24 cellular contexts compared by ENCODE assay signal in genomic region chr10:69472544-69472943, GRCh38. TPM values are rescaled to one million over a fixed set of nuclear protein-coding genes. Genes with fewer than 3 reads are reported as not detected.
DNase-seq lines count a peak whose midpoint lies in the region; ATAC-seq and TF ChIP-seq lines count a peak whose summit lies in the region.
"Had no signal": no experiment of that assay in that cellular context is flagged by ENCODE, and none has a peak within 500 bp of the region (broad histone marks: within the 10 kb centered on the region; RNA-seq: fewer than 3 reads in every experiment).

No MANE protein-coding gene starts in this region.

- H3K4me3 ChIP-seq in uterus: no peak overlapping the region
- H3K4me3 ChIP-seq: colonic mucosa, GM12878, prostate gland, thoracic aorta had no signal

- TF ChIP-seq CTCF in uterus (IDR thresholded peaks at IDR 0.05): no peak

- peaks cover 0 to 10% of the 10 kb centered on the region in 2 donors for H3K4me1 ChIP-seq in uterus
- H3K4me1 ChIP-seq: prostate gland had no signal

- H3K36me3 ChIP-seq in uterus: no peaks in the 10 kb centered on the region
- H3K36me3 ChIP-seq: colonic mucosa, prostate gland, thoracic aorta had no signal

- no peak for TF ChIP-seq POLR2A in uterus (IDR thresholded peaks at IDR 0.05)

- no peaks in the 10 kb centered on the region for H3K27me3 ChIP-seq in uterus
- H3K27me3 ChIP-seq: colonic mucosa had no signal

- DNase-seq in Right ventricle myocardium superior (no peak), cardiac septum (ENCODE audit: low spot score) (no peak), fibroblast of gingiva (ENCODE audit: low read depth) (peak; percentile 62), posterior vena cava (ENCODE audit: low spot score) (peak; percentile 89), uterus (no peak), NCI-H146 (lab: John Stamatoyannopoulos, UW) (no peak)
- no peak for DNase-seq in NK-92 treated with Interleukin-12 subunit alpha and Interleukin-12 subunit beta, amount 100 ng/mL, for 24 hours (lab: John Stamatoyannopoulos, UW)
- DNase-seq: amniotic stem cell; CD8-positive, alpha-beta memory T cell; colonic mucosa; EL; H9; left cardiac atrium; naive thymus-derived CD4-positive, alpha-beta T cell; NCI-H2029 treated with DMSO at 0.1 percent for 48 hours; NCI-H510A; SW 1271 had no signal

- H3K27ac ChIP-seq in uterus: peak overlapping the region; percentile 92 to 93
- H3K27ac ChIP-seq: colonic mucosa, thoracic aorta had no signal

- intact Hi-C loops in Right ventricle myocardium superior (cut with DNase I) (no loop called here), cardiac septum (cut with DNase I) (no loop called here), posterior vena cava (cut with DNase I) (no loop called here), uterus (cut with DNase I; ENCODE audit: low total_unique reads) (no loop called here)

- ATAC-seq in Right ventricle myocardium superior (ENCODE audit: poor library complexity) (peak; percentile 26), HG02840 (IDR thresholded peaks at IDR 0.05; ENCODE audit: low FRiP score, unreplicated experiment) (no peak)
- ATAC-seq: activated T-helper 17 cell treated with anti-CD3 and anti-CD28 coated beads, Interleukin-2, amount 50 U/mL, for 72 hours; esophagus mucosa; GM12878; naive thymus-derived CD4-positive, alpha-beta T cell had no signal

- no peaks in the 10 kb centered on the region for H3K9me3 ChIP-seq in uterus
- H3K9me3 ChIP-seq: colonic mucosa, prostate gland, thoracic aorta had no signal

RNA-seq across cellular contexts. Expression of gene TSPAN15, which starts 21.3 kb away (rescaled TPM):
- 9.5 TPM for total RNA-seq in Right ventricle myocardium superior
- total RNA-seq in cardiac septum: 6.9 TPM
- total RNA-seq in posterior vena cava: 10 to 100 TPM; 44.6 to 45.6 TPM
- 10 to 100 TPM; 17.2 to 58.1 (median 24.4) TPM for total RNA-seq in uterus

RNA-seq across cellular contexts. Expression of gene TACR2, which starts 55.8 kb away (rescaled TPM):
- total RNA-seq in Right ventricle myocardium superior: 0.24 TPM
- total RNA-seq in cardiac septum: 0.13 TPM
- total RNA-seq in posterior vena cava: 1 to 10 TPM in 1 of 2 donors, under 1 TPM in 1; 0.71 to 3.0 TPM
- total RNA-seq in uterus: 10 to 100 TPM in 2 of 4 donors, 1 to 10 TPM in 1, under 1 TPM in 1; 0.28 to 35.0 (median 13.8) TPM
- total RNA-seq: A172; activated T-helper 17 cell treated with anti-CD3 and anti-CD28 coated beads, Interleukin-2, amount 50 U/mL, for 72 hours; CD8-positive, alpha-beta memory T cell; GM12878; H9 had no signal

Comparison
In these comparisons a context has a peak if more than half of its experiments do, and no peak if none do; other contexts are left out.
1. DNase-seq: peak in fibroblast of gingiva (single experiment) and posterior vena cava (single experiment); none in Right ventricle myocardium superior (single experiment), cardiac septum (single experiment), uterus (0 of 2), NCI-H146 (single experiment) and NK-92 treated with Interleukin-12 subunit alpha and Interleukin-12 subunit beta, amount 100 ng/mL, for 24 hours (single experiment).